ENCODE assay signal across 1 cellular context in the genomic region with DNA sequence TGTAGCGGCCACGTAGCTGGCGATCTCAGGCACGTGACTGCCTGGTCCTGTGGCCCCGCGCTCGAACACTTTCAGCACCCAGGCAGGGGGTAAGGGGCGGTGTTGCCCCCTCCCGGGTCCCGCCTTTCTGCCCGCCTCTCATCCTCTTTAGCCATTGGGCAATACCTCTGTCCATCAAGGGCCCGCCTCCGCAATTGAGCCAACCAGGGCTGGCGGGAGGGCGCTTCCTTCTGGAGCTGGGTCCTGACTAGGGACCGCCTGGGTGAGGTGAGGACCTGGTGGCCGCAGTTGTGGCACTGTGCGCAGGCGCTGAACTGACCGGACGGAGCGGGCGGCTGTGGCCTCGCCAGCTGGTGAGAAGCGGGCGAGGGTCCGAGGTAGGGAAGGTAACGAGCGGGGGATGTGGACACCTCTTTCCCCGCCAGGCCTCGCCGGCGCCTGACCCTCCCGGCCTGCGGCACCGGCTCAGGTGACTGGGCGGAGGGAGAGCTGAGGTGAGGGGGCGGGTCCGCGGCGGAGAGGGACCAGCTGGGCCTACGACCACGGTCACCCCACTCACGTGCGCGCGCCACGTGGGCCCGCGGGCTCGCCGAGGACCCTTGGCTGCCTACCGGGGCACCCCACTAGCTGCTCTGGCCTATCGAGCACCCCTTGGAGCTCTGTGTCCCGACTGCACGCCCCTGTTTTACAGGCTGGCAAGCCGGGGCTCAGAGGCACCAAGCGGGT.
TF ChIP-seq lines count a peak whose summit lies in the region.

A gene with protein sequence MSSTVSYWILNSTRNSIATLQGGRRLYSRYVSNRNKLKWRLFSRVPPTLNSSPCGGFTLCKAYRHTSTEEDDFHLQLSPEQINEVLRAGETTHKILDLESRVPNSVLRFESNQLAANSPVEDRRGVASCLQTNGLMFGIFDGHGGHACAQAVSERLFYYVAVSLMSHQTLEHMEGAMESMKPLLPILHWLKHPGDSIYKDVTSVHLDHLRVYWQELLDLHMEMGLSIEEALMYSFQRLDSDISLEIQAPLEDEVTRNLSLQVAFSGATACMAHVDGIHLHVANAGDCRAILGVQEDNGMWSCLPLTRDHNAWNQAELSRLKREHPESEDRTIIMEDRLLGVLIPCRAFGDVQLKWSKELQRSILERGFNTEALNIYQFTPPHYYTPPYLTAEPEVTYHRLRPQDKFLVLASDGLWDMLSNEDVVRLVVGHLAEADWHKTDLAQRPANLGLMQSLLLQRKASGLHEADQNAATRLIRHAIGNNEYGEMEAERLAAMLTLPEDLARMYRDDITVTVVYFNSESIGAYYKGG (plus strand): TSS at position 228 of the 726 bp plus-strand sequence. CDS start 3,770 bp downstream, outside the sequence.

TF ChIP-seq in HepG2, 621 proteins besides CTCF, POLR2A, EP300 and RAD21 (continued from another document and continues in another):
- TF ChIP-seq, protein P1, sequence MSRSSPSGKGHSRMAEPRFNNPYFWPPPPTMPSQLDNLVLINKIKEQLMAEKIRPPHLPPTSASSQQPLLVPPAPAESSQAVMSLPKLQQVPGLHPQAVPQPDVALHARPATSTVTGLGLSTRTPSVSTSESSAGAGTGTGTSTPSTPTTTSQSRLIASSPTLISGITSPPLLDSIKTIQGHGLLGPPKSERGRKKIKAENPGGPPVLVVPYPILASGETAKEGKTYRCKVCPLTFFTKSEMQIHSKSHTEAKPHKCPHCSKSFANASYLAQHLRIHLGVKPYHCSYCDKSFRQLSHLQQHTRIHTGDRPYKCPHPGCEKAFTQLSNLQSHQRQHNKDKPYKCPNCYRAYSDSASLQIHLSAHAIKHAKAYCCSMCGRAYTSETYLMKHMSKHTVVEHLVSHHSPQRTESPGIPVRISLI (CRISPR knock-in tag; IDR thresholded peaks at IDR 0.05; ENCODE audit: borderline replicate concordance): peak; percentile 56; the same call in 1 of the 2 replicates
- TF ChIP-seq, protein P2, sequence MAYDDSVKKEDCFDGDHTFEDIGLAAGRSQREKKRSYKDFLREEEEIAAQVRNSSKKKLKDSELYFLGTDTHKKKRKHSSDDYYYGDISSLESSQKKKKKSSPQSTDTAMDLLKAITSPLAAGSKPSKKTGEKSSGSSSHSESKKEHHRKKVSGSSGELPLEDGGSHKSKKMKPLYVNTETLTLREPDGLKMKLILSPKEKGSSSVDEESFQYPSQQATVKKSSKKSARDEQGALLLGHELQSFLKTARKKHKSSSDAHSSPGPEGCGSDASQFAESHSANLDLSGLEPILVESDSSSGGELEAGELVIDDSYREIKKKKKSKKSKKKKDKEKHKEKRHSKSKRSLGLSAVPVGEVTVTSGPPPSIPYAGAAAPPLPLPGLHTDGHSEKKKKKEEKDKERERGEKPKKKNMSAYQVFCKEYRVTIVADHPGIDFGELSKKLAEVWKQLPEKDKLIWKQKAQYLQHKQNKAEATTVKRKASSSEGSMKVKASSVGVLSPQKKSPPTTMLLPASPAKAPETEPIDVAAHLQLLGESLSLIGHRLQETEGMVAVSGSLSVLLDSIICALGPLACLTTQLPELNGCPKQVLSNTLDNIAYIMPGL (CRISPR knock-in tag; IDR thresholded peaks at IDR 0.05; ENCODE audit: borderline replicate concordance in 1 of 2, low read depth in 1 of 2): peak; percentile 83 to 86
- TF ChIP-seq GATA4 (IDR thresholded peaks at IDR 0.05; ENCODE audit: borderline replicate concordance, low read depth): no peak
- TF ChIP-seq SETDB1 (CRISPR knock-in tag; IDR thresholded peaks at IDR 0.05; ENCODE audit: borderline replicate concordance): no peak
- TF ChIP-seq ZNF282 (IDR thresholded peaks at IDR 0.05; ENCODE audit: partially characterized antibody): no peak
- TF ChIP-seq ZFYVE20 (CRISPR knock-in tag; IDR thresholded peaks at IDR 0.05; ENCODE audit: borderline replicate concordance, low read depth): no peak
- peak; percentile 97; the same call in 1 of the 2 replicates for TF ChIP-seq NFKB2 (CRISPR knock-in tag; IDR thresholded peaks at IDR 0.05; ENCODE audit: borderline replicate concordance)
- peak; percentile 74; the same call in 1 of the 2 replicates for TF ChIP-seq AHR (CRISPR knock-in tag; IDR thresholded peaks at IDR 0.05)
- no peak for TF ChIP-seq NBN (conservative IDR thresholded peaks at IDR 0.05)
- TF ChIP-seq ZNF841 (CRISPR knock-in tag; IDR thresholded peaks at IDR 0.05; ENCODE audit: borderline replicate concordance): no peak
- 0 out of 2 replicates have a peak, but pooled peaks have one; percentile 92 for TF ChIP-seq ZNF260 (CRISPR knock-in tag; IDR thresholded peaks at IDR 0.05; ENCODE audit: borderline replicate concordance, low read depth)
- TF ChIP-seq, protein P3, sequence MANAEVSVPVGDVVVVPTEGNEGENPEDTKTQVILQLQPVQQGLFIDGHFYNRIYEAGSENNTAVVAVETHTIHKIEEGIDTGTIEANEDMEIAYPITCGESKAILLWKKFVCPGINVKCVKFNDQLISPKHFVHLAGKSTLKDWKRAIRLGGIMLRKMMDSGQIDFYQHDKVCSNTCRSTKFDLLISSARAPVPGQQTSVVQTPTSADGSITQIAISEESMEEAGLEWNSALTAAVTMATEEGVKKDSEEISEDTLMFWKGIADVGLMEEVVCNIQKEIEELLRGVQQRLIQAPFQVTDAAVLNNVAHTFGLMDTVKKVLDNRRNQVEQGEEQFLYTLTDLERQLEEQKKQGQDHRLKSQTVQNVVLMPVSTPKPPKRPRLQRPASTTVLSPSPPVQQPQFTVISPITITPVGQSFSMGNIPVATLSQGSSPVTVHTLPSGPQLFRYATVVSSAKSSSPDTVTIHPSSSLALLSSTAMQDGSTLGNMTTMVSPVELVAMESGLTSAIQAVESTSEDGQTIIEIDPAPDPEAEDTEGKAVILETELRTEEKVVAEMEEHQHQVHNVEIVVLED (CRISPR knock-in tag; IDR thresholded peaks at IDR 0.05; ENCODE audit: borderline replicate concordance): peak; percentile 60
- peak; percentile 98 for TF ChIP-seq SRY (CRISPR knock-in tag; IDR thresholded peaks at IDR 0.05)
- peak; percentile 84; the same call in 1 of the 2 replicates for TF ChIP-seq IRX3 (CRISPR knock-in tag; IDR thresholded peaks at IDR 0.05; ENCODE audit: borderline replicate concordance, low read depth)
- 0 out of 2 replicates have a peak, but pooled peaks have one; percentile 63 for TF ChIP-seq FLYWCH1 (CRISPR knock-in tag; IDR thresholded peaks at IDR 0.05)
- TF ChIP-seq ZNF720 (CRISPR knock-in tag; IDR thresholded peaks at IDR 0.05): 0 out of 2 replicates have a peak, but pooled peaks have one; percentile 35
- TF ChIP-seq ETV6 (CRISPR knock-in tag; conservative IDR thresholded peaks at IDR 0.05): peak; percentile 87
- TF ChIP-seq ZNF547 (CRISPR knock-in tag; IDR thresholded peaks at IDR 0.05): peak; percentile 98
- TF ChIP-seq, protein P4, sequence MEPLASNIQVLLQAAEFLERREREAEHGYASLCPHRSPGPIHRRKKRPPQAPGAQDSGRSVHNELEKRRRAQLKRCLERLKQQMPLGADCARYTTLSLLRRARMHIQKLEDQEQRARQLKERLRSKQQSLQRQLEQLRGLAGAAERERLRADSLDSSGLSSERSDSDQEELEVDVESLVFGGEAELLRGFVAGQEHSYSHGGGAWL (CRISPR knock-in tag; IDR thresholded peaks at IDR 0.05): peak; percentile 97
- TF ChIP-seq, protein P5, sequence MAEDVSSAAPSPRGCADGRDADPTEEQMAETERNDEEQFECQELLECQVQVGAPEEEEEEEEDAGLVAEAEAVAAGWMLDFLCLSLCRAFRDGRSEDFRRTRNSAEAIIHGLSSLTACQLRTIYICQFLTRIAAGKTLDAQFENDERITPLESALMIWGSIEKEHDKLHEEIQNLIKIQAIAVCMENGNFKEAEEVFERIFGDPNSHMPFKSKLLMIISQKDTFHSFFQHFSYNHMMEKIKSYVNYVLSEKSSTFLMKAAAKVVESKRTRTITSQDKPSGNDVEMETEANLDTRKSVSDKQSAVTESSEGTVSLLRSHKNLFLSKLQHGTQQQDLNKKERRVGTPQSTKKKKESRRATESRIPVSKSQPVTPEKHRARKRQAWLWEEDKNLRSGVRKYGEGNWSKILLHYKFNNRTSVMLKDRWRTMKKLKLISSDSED (CRISPR knock-in tag; IDR thresholded peaks at IDR 0.05): no peak
- TF ChIP-seq ZNF746 (CRISPR knock-in tag; IDR thresholded peaks at IDR 0.05): peak; percentile 50
- no peak for TF ChIP-seq MZF1 (CRISPR knock-in tag; IDR thresholded peaks at IDR 0.05; ENCODE audit: borderline replicate concordance)
- peak; percentile 88; the same call in 1 of the 2 replicates for TF ChIP-seq TOPORS (CRISPR knock-in tag; IDR thresholded peaks at IDR 0.05)
- peak; percentile 61 for TF ChIP-seq BRD4 (CRISPR knock-in tag; IDR thresholded peaks at IDR 0.05)
- peak; percentile 57 for TF ChIP-seq ZNF329 (CRISPR knock-in tag; IDR thresholded peaks at IDR 0.05; ENCODE audit: low read depth)
- peak; percentile 97 for TF ChIP-seq ZNF709 (CRISPR knock-in tag; IDR thresholded peaks at IDR 0.05)
- TF ChIP-seq, protein P6, sequence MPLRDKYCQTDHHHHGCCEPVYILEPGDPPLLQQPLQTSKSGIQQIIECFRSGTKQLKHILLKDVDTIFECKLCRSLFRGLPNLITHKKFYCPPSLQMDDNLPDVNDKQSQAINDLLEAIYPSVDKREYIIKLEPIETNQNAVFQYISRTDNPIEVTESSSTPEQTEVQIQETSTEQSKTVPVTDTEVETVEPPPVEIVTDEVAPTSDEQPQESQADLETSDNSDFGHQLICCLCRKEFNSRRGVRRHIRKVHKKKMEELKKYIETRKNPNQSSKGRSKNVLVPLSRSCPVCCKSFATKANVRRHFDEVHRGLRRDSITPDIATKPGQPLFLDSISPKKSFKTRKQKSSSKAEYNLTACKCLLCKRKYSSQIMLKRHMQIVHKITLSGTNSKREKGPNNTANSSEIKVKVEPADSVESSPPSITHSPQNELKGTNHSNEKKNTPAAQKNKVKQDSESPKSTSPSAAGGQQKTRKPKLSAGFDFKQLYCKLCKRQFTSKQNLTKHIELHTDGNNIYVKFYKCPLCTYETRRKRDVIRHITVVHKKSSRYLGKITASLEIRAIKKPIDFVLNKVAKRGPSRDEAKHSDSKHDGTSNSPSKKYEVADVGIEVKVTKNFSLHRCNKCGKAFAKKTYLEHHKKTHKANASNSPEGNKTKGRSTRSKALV (CRISPR knock-in tag; IDR thresholded peaks at IDR 0.05): peak; percentile 88
- TF ChIP-seq, protein P7, sequence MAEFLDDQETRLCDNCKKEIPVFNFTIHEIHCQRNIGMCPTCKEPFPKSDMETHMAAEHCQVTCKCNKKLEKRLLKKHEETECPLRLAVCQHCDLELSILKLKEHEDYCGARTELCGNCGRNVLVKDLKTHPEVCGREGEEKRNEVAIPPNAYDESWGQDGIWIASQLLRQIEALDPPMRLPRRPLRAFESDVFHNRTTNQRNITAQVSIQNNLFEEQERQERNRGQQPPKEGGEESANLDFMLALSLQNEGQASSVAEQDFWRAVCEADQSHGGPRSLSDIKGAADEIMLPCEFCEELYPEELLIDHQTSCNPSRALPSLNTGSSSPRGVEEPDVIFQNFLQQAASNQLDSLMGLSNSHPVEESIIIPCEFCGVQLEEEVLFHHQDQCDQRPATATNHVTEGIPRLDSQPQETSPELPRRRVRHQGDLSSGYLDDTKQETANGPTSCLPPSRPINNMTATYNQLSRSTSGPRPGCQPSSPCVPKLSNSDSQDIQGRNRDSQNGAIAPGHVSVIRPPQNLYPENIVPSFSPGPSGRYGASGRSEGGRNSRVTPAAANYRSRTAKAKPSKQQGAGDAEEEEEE (CRISPR knock-in tag; IDR thresholded peaks at IDR 0.05; ENCODE audit: borderline replicate concordance): peak; percentile 92; the same call in 1 of the 2 replicates
- no peak for TF ChIP-seq NFE2L2 (IDR thresholded peaks at IDR 0.05; ENCODE audit: low read length)
- TF ChIP-seq, protein P8, sequence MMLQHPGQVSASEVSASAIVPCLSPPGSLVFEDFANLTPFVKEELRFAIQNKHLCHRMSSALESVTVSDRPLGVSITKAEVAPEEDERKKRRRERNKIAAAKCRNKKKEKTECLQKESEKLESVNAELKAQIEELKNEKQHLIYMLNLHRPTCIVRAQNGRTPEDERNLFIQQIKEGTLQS (CRISPR knock-in tag; IDR thresholded peaks at IDR 0.05): peak; percentile 66; the same call in 1 of the 2 replicates
- TF ChIP-seq ZNF432 (CRISPR knock-in tag; IDR thresholded peaks at IDR 0.05; ENCODE audit: borderline replicate concordance): no peak
- TF ChIP-seq, protein P9, sequence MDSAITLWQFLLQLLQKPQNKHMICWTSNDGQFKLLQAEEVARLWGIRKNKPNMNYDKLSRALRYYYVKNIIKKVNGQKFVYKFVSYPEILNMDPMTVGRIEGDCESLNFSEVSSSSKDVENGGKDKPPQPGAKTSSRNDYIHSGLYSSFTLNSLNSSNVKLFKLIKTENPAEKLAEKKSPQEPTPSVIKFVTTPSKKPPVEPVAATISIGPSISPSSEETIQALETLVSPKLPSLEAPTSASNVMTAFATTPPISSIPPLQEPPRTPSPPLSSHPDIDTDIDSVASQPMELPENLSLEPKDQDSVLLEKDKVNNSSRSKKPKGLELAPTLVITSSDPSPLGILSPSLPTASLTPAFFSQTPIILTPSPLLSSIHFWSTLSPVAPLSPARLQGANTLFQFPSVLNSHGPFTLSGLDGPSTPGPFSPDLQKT (CRISPR knock-in tag; IDR thresholded peaks at IDR 0.05; ENCODE audit: borderline replicate concordance): peak; percentile 47; the same call in 1 of the 2 replicates
- TF ChIP-seq NFIB (CRISPR knock-in tag; IDR thresholded peaks at IDR 0.05; ENCODE audit: borderline replicate concordance): peak; percentile 95
- TF ChIP-seq ZNF230 (CRISPR knock-in tag; IDR thresholded peaks at IDR 0.05): peak; percentile 98
- TF ChIP-seq SP5 (CRISPR knock-in tag; IDR thresholded peaks at IDR 0.05; ENCODE audit: borderline replicate concordance, low read depth): peak; percentile 73
- peak; percentile 75; the same call in 1 of the 2 replicates for TF ChIP-seq ELF4 (CRISPR knock-in tag; IDR thresholded peaks at IDR 0.05; ENCODE audit: borderline replicate concordance)
- TF ChIP-seq, protein P10, sequence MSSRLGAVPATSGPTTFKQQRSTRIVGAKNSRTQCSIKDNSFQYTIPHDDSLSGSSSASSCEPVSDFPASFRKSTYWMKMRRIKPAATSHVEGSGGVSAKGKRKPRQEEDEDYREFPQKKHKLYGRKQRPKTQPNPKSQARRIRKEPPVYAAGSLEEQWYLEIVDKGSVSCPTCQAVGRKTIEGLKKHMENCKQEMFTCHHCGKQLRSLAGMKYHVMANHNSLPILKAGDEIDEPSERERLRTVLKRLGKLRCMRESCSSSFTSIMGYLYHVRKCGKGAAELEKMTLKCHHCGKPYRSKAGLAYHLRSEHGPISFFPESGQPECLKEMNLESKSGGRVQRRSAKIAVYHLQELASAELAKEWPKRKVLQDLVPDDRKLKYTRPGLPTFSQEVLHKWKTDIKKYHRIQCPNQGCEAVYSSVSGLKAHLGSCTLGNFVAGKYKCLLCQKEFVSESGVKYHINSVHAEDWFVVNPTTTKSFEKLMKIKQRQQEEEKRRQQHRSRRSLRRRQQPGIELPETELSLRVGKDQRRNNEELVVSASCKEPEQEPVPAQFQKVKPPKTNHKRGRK (CRISPR knock-in tag; IDR thresholded peaks at IDR 0.05): peak; percentile 84; the same call in 1 of the 2 replicates
- peak; percentile 97 for TF ChIP-seq IKZF4 (CRISPR knock-in tag; IDR thresholded peaks at IDR 0.05; ENCODE audit: borderline replicate concordance, low read depth, not compliant biosample characterization)
- peak; percentile 98 for TF ChIP-seq TSC22D2 (CRISPR knock-in tag; IDR thresholded peaks at IDR 0.05; ENCODE audit: borderline replicate concordance)
- TF ChIP-seq, protein P11, sequence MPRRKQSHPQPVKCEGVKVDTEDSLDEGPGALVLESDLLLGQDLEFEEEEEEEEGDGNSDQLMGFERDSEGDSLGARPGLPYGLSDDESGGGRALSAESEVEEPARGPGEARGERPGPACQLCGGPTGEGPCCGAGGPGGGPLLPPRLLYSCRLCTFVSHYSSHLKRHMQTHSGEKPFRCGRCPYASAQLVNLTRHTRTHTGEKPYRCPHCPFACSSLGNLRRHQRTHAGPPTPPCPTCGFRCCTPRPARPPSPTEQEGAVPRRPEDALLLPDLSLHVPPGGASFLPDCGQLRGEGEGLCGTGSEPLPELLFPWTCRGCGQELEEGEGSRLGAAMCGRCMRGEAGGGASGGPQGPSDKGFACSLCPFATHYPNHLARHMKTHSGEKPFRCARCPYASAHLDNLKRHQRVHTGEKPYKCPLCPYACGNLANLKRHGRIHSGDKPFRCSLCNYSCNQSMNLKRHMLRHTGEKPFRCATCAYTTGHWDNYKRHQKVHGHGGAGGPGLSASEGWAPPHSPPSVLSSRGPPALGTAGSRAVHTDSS (CRISPR knock-in tag; conservative IDR thresholded peaks at IDR 0.05): peak; percentile 37
